1 cellular context compared by ENCODE assay signal in the genomic region with DNA sequence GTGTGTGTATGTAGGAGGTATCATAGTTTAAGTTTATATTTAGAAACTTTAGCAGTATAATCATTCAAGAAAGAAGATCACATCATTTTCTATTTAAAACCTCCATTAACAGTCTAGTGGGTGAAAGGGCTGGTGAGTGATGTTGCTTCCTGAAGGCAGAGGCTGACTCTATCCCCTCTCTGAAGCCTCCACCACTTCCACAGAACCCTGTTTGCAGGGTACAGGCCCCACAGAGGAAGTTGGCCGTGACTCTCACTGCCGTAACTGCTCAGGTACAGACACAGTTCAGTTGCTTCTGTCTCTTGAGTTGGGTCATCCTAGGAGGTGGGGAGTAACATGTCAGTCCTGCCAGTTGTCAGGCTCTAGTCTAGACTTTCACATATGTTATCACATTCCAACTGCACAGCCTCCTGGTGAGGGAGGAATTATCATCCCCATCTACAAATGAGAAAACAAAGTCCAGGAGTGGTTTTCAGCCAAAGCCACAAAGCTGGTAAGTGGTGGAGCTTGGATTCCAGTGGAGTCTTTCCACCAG.
TF ChIP-seq lines count a peak whose summit lies in the region.

No MANE protein-coding gene starts in this region.

TF ChIP-seq in HepG2, 621 proteins besides CTCF, POLR2A, EP300 and RAD21 (continued from another document and continues in another):
- TF ChIP-seq, protein P1, sequence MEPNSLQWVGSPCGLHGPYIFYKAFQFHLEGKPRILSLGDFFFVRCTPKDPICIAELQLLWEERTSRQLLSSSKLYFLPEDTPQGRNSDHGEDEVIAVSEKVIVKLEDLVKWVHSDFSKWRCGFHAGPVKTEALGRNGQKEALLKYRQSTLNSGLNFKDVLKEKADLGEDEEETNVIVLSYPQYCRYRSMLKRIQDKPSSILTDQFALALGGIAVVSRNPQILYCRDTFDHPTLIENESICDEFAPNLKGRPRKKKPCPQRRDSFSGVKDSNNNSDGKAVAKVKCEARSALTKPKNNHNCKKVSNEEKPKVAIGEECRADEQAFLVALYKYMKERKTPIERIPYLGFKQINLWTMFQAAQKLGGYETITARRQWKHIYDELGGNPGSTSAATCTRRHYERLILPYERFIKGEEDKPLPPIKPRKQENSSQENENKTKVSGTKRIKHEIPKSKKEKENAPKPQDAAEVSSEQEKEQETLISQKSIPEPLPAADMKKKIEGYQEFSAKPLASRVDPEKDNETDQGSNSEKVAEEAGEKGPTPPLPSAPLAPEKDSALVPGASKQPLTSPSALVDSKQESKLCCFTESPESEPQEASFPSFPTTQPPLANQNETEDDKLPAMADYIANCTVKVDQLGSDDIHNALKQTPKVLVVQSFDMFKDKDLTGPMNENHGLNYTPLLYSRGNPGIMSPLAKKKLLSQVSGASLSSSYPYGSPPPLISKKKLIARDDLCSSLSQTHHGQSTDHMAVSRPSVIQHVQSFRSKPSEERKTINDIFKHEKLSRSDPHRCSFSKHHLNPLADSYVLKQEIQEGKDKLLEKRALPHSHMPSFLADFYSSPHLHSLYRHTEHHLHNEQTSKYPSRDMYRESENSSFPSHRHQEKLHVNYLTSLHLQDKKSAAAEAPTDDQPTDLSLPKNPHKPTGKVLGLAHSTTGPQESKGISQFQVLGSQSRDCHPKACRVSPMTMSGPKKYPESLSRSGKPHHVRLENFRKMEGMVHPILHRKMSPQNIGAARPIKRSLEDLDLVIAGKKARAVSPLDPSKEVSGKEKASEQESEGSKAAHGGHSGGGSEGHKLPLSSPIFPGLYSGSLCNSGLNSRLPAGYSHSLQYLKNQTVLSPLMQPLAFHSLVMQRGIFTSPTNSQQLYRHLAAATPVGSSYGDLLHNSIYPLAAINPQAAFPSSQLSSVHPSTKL (CRISPR knock-in tag; IDR thresholded peaks at IDR 0.05): no peak
- TF ChIP-seq, protein P2, sequence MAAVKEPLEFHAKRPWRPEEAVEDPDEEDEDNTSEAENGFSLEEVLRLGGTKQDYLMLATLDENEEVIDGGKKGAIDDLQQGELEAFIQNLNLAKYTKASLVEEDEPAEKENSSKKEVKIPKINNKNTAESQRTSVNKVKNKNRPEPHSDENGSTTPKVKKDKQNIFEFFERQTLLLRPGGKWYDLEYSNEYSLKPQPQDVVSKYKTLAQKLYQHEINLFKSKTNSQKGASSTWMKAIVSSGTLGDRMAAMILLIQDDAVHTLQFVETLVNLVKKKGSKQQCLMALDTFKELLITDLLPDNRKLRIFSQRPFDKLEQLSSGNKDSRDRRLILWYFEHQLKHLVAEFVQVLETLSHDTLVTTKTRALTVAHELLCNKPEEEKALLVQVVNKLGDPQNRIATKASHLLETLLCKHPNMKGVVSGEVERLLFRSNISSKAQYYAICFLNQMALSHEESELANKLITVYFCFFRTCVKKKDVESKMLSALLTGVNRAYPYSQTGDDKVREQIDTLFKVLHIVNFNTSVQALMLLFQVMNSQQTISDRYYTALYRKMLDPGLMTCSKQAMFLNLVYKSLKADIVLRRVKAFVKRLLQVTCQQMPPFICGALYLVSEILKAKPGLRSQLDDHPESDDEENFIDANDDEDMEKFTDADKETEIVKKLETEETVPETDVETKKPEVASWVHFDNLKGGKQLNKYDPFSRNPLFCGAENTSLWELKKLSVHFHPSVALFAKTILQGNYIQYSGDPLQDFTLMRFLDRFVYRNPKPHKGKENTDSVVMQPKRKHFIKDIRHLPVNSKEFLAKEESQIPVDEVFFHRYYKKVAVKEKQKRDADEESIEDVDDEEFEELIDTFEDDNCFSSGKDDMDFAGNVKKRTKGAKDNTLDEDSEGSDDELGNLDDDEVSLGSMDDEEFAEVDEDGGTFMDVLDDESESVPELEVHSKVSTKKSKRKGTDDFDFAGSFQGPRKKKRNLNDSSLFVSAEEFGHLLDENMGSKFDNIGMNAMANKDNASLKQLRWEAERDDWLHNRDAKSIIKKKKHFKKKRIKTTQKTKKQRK (IDR thresholded peaks at IDR 0.05; ENCODE audit: low read length): no peak
- no peak for TF ChIP-seq ZMAT3 (CRISPR knock-in tag; conservative IDR thresholded peaks at IDR 0.05)
- no peak for TF ChIP-seq CEBPG (CRISPR knock-in tag; IDR thresholded peaks at IDR 0.05)
- TF ChIP-seq NR2C2 (CRISPR knock-in tag; IDR thresholded peaks at IDR 0.05; ENCODE audit: borderline replicate concordance): no peak
- 0 out of 2 replicates have a peak, but pooled peaks have one; percentile 25 for TF ChIP-seq TBX2 (CRISPR knock-in tag; IDR thresholded peaks at IDR 0.05; ENCODE audit: borderline replicate concordance)
- TF ChIP-seq, protein P3, sequence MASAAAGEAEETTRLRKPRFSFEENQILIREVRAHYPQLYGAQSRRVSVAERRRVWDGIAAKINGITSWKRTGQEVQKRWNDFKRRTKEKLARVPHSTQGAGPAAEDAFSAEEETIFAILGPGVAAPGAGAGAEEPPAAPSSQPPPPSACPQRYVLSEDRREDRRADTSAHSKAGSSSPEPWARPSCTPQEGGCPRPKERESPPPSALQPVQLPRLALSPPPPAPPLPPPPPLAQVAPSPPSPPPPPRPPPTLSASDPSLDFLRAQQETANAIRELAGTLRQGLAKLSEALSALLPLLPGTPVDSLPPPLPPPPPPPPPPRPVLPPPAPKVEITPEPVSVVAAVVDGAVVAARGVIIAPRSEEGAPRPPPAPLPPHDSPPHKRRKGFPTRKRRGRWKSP (CRISPR knock-in tag; IDR thresholded peaks at IDR 0.05): no peak
- TF ChIP-seq, protein P4, sequence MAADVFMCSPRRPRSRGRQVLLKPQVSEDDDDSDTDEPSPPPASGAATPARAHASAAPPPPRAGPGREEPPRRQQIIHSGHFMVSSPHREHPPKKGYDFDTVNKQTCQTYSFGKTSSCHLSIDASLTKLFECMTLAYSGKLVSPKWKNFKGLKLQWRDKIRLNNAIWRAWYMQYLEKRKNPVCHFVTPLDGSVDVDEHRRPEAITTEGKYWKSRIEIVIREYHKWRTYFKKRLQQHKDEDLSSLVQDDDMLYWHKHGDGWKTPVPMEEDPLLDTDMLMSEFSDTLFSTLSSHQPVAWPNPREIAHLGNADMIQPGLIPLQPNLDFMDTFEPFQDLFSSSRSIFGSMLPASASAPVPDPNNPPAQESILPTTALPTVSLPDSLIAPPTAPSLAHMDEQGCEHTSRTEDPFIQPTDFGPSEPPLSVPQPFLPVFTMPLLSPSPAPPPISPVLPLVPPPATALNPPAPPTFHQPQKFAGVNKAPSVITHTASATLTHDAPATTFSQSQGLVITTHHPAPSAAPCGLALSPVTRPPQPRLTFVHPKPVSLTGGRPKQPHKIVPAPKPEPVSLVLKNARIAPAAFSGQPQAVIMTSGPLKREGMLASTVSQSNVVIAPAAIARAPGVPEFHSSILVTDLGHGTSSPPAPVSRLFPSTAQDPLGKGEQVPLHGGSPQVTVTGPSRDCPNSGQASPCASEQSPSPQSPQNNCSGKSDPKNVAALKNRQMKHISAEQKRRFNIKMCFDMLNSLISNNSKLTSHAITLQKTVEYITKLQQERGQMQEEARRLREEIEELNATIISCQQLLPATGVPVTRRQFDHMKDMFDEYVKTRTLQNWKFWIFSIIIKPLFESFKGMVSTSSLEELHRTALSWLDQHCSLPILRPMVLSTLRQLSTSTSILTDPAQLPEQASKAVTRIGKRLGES (CRISPR knock-in tag; IDR thresholded peaks at IDR 0.05; ENCODE audit: borderline replicate concordance): no peak
- TF ChIP-seq ZNF644 (CRISPR knock-in tag; IDR thresholded peaks at IDR 0.05; ENCODE audit: low read depth): no peak
- no peak for TF ChIP-seq IRX3 (CRISPR knock-in tag; IDR thresholded peaks at IDR 0.05; ENCODE audit: borderline replicate concordance, low read depth)
- no peak for TF ChIP-seq JUN (CRISPR knock-in tag; IDR thresholded peaks at IDR 0.05)
- peak; percentile 47 for TF ChIP-seq TEAD3 (CRISPR knock-in tag; optimal IDR thresholded peaks at IDR 0.05; ENCODE audit: borderline replicate concordance)
- peak; percentile 52; the same call in 1 of the 2 replicates for TF ChIP-seq ZNF292 (CRISPR knock-in tag; IDR thresholded peaks at IDR 0.05; ENCODE audit: borderline replicate concordance, low read depth)
- TF ChIP-seq, protein P5, sequence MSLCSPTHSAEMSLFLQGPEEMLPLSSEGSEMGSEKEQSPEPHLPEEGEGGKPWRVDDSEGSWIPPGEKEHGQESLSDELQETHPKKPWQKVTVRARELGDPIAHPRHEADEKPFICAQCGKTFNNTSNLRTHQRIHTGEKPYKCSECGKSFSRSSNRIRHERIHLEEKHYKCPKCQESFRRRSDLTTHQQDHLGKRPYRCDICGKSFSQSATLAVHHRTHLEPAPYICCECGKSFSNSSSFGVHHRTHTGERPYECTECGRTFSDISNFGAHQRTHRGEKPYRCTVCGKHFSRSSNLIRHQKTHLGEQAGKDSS (CRISPR knock-in tag; IDR thresholded peaks at IDR 0.05; ENCODE audit: borderline replicate concordance, low read depth): no peak
- TF ChIP-seq FOXO1 (CRISPR knock-in tag; IDR thresholded peaks at IDR 0.05): 0 out of 2 replicates have a peak, but pooled peaks have one; percentile 6
- TF ChIP-seq ZMYM2 (CRISPR knock-in tag; IDR thresholded peaks at IDR 0.05): peak; percentile 66; the same call in 1 of the 2 replicates
- no peak for TF ChIP-seq ZNF225 (CRISPR knock-in tag; IDR thresholded peaks at IDR 0.05)
- no peak for TF ChIP-seq ZNF235 (CRISPR knock-in tag; IDR thresholded peaks at IDR 0.05; ENCODE audit: borderline replicate concordance)
- no peak for TF ChIP-seq ZNF121 (CRISPR knock-in tag; IDR thresholded peaks at IDR 0.05)
- TF ChIP-seq, protein P6, sequence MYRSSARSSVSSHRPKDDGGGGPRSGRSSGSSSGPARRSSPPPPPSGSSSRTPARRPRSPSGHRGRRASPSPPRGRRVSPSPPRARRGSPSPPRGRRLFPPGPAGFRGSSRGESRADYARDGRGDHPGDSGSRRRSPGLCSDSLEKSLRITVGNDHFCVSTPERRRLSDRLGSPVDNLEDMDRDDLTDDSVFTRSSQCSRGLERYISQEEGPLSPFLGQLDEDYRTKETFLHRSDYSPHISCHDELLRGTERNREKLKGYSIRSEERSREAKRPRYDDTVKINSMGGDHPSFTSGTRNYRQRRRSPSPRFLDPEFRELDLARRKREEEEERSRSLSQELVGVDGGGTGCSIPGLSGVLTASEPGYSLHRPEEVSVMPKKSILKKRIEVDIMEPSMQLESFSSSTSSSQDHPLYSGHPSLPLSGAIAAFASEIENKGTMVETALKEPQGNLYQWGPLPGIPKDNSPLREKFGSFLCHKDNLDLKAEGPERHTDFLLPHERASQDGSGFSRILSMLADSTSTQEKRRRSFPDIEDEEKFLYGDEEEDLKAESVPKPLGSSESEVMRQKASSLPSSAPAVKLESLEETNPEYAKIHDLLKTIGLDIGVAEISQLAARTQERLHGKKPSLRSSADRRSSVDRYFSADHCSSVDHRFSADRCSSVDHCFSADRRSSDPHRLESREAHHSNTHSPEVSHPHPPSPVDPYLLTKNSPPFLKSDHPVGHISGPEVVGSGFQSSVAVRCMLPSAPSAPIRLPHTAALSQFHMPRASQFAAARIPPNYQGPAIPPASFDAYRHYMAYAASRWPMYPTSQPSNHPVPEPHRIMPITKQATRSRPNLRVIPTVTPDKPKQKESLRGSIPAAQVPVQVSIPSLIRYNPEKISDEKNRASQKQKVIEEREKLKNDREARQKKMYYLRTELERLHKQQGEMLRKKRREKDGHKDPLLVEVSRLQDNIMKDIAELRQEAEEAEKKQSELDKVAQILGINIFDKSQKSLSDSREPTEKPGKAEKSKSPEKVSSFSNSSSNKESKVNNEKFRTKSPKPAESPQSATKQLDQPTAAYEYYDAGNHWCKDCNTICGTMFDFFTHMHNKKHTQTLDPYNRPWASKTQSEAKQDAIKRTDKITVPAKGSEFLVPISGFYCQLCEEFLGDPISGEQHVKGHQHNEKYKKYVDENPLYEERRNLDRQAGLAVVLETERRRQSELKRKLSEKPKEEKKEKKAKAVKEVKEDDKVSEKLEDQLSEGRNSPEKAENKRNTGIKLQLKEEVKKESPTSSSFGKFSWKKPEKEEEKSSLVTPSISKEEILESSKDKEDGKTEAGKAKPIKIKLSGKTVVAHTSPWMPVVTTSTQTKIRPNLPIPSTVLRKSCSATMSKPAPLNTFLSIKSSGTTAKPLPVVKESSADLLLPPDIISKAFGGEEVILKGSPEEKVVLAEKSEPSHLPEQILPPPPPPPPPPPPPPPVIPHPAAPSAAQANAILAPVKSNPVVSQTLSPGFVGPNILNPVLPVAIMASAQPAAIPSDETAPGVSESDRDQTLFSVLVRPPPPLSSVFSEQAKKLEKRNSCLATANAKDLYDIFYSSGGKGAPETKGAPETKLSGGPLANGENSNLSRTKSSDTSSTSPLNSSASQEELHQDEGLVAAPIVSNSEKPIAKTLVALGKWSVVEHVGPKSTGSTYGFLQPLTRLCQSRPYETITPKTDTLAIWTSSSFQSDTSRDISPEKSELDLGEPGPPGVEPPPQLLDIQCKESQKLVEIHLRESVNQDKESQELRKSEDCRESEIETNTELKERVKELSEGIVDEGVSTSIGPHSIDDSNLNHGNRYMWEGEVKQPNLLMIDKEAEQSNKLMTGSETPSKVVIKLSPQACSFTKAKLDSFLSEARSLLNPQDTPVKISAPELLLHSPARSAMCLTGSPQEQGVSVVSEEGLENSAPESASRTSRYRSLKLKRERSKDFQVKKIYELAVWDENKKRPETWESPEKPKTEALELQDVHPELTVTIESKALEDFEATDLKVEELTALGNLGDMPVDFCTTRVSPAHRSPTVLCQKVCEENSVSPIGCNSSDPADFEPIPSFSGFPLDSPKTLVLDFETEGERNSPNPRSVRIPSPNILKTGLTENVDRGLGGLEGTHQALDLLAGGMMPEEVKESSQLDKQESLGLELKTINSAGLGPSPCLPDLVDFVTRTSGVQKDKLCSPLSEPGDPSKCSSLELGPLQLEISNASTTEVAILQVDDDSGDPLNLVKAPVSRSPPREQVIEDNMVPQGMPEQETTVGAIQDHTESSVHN (CRISPR knock-in tag; IDR thresholded peaks at IDR 0.05): no peak
- TF ChIP-seq, protein P7, sequence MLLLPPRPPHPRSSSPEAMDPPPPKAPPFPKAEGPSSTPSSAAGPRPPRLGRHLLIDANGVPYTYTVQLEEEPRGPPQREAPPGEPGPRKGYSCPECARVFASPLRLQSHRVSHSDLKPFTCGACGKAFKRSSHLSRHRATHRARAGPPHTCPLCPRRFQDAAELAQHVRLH (CRISPR knock-in tag; IDR thresholded peaks at IDR 0.05; ENCODE audit: borderline replicate concordance, low read depth): 0 out of 2 replicates have a peak, but pooled peaks have one; percentile 35
- TF ChIP-seq, protein P8, sequence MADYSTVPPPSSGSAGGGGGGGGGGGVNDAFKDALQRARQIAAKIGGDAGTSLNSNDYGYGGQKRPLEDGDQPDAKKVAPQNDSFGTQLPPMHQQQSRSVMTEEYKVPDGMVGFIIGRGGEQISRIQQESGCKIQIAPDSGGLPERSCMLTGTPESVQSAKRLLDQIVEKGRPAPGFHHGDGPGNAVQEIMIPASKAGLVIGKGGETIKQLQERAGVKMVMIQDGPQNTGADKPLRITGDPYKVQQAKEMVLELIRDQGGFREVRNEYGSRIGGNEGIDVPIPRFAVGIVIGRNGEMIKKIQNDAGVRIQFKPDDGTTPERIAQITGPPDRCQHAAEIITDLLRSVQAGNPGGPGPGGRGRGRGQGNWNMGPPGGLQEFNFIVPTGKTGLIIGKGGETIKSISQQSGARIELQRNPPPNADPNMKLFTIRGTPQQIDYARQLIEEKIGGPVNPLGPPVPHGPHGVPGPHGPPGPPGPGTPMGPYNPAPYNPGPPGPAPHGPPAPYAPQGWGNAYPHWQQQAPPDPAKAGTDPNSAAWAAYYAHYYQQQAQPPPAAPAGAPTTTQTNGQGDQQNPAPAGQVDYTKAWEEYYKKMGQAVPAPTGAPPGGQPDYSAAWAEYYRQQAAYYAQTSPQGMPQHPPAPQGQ (CRISPR knock-in tag; IDR thresholded peaks at IDR 0.05; ENCODE audit: borderline replicate concordance): no peak
- TF ChIP-seq ERF (CRISPR knock-in tag; IDR thresholded peaks at IDR 0.05): 0 out of 2 replicates have a peak, but pooled peaks have one; percentile 29
- TF ChIP-seq ZNF253 (CRISPR knock-in tag; IDR thresholded peaks at IDR 0.05; ENCODE audit: borderline replicate concordance): no peak
- TF ChIP-seq ZNF605 (CRISPR knock-in tag; IDR thresholded peaks at IDR 0.05): peak; percentile 58; the same call in 1 of the 2 replicates
- TF ChIP-seq ZNF781 (CRISPR knock-in tag; IDR thresholded peaks at IDR 0.05; ENCODE audit: borderline replicate concordance, not compliant biosample characterization): no peak
- no peak for TF ChIP-seq RBM39 (IDR thresholded peaks at IDR 0.05; ENCODE audit: low read depth, low read length, poor library complexity, severe bottlenecking)
- 0 out of 2 replicates have a peak, but pooled peaks have one; percentile 16 for TF ChIP-seq PITX1 (CRISPR knock-in tag; IDR thresholded peaks at IDR 0.05)
- TF ChIP-seq HOXA3 (CRISPR knock-in tag; IDR thresholded peaks at IDR 0.05): 0 out of 2 replicates have a peak, but pooled peaks have one; percentile 26
